22 cellular contexts compared by ENCODE assay signal in genomic region chr11:35540526-35540925, GRCh38. TPM values are rescaled to one million over a fixed set of nuclear protein-coding genes. Genes with fewer than 3 reads are reported as not detected.
A peak's percentile ranks its signal among the peaks of the same experiment; 100 is the strongest.
DNase-seq lines count a peak whose midpoint lies in the region; ATAC-seq, FAIRE-seq and TF ChIP-seq lines count a peak whose summit lies in the region.
"Had no signal": no experiment of that assay in that cellular context is flagged by ENCODE, and none has a peak within 500 bp of the region (broad histone marks: within the 10 kb centered on the region; RNA-seq: fewer than 3 reads in every experiment).

No MANE protein-coding gene starts in this region.

- no peak overlapping the region for H2AK5ac ChIP-seq in mesenchymal stem cell (ENCODE audit: low read length, severe bottlenecking)

- WGBS in heart right ventricle, 2 donors: 91 to 92% methylated on average over 3 of the region's 3 CpGs
- WGBS in mesenchymal stem cell: no CpG with 5 or more reads among the region's 3 CpGs
- 67 to 78% methylated on average over 3 of the region's 3 CpGs for WGBS in tibial nerve, 2 donors

- no peak overlapping the region for H4K8ac ChIP-seq in mesenchymal stem cell (ENCODE audit: low read length)

- H3K27ac ChIP-seq in heart right ventricle: peak overlapping the region in 8 of 10 donors; percentile 4 to 74 (median 54)
- peak overlapping the region in 1 of 2 donors; percentile 64 for H3K27ac ChIP-seq in right atrium auricular region
- peak overlapping the region; percentile 36 for H3K27ac ChIP-seq in astrocyte (ENCODE audit: low read depth, low read length)
- no peak overlapping the region for H3K27ac ChIP-seq in mesenchymal stem cell (ENCODE audit: low read length, poor library complexity, severe bottlenecking)
- H3K27ac ChIP-seq in tibial nerve: no peak overlapping the region
- H3K27ac ChIP-seq: foreskin keratinocyte had no signal

- no peaks in the 10 kb centered on the region for H3K79me2 ChIP-seq in astrocyte (ENCODE audit: insufficient read depth, low read length)

- TF ChIP-seq EP300 in tibial nerve (IDR thresholded peaks at IDR 0.05): no peak

- no peaks in the 10 kb centered on the region for H3K79me1 ChIP-seq in mesenchymal stem cell (replicated peaks; ENCODE audit: low read length, poor library complexity, severe bottlenecking)

- H3K4me3 Mint-ChIP-seq in astrocyte (ENCODE audit: unreplicated experiment): no peak overlapping the region
- H3K4me3 Mint-ChIP-seq: activated naive CD8-positive, alpha-beta T cell treated with anti-CD3 and anti-CD28 coated beads, Interleukin-2, amount 50 U/mL, for 24 hours; CD8-positive, alpha-beta memory T cell; central memory CD8-positive, alpha-beta T cell; naive thymus-derived CD4-positive, alpha-beta T cell; T-helper 1 cell treated with Interleukin-12 subunit alpha and Interleukin-12 subunit beta and Interleukin-4 antibody, amounts not matched to agents 30 μg/mL and 1 μg/mL, for 36 hours had no signal

- no peak overlapping the region for H2BK5ac ChIP-seq in mesenchymal stem cell (ENCODE audit: low read depth, low read length, poor library complexity, severe bottlenecking)

- ATAC-seq in heart right ventricle: no peak
- ATAC-seq: activated naive CD8-positive, alpha-beta T cell treated with anti-CD3 and anti-CD28 coated beads, Interleukin-2, amount 50 U/mL, for 24 hours; naive thymus-derived CD4-positive, alpha-beta T cell had no signal

- TF ChIP-seq CTCF in heart right ventricle (IDR thresholded peaks at IDR 0.05): no peak
- no peak for TF ChIP-seq CTCF in right atrium auricular region (IDR thresholded peaks at IDR 0.05)
- TF ChIP-seq CTCF in astrocyte (IDR thresholded peaks at IDR 0.05; ENCODE audit: insufficient read depth, low read depth, low read length): no peak
- no peak for TF ChIP-seq CTCF in tibial nerve (IDR thresholded peaks at IDR 0.05)
- no peak for TF ChIP-seq CTCF in GM10266 (IDR thresholded peaks at IDR 0.05; ENCODE audit: control insufficient read depth, insufficient read depth, low read depth, missing control alignments)

- no peaks in the 10 kb centered on the region for H3K36me3 ChIP-seq in heart right ventricle
- H3K36me3 ChIP-seq in right atrium auricular region: no peaks in the 10 kb centered on the region
- no peaks in the 10 kb centered on the region for H3K36me3 ChIP-seq in astrocyte (ENCODE audit: insufficient read depth, low read length)
- H3K36me3 ChIP-seq in mesenchymal stem cell (ENCODE audit: control insufficient read depth in 1 of 2, insufficient read depth in 2 of 2, low read depth in 1 of 2, low read length in 2 of 2): no peaks in the 10 kb centered on the region
- H3K36me3 ChIP-seq in tibial nerve: no peaks in the 10 kb centered on the region
- H3K36me3 ChIP-seq: left lung had no signal

- H3K27me3 ChIP-seq in heart right ventricle (no peaks in the 10 kb centered on the region), right atrium auricular region (no peaks in the 10 kb centered on the region), astrocyte (ENCODE audit: insufficient read depth, low read length) (no peaks in the 10 kb centered on the region), mesenchymal stem cell (ENCODE audit: control insufficient read depth in 1 of 2, insufficient read depth in 1 of 2, low read length in 2 of 2) (peaks cover 0 to 4% of the 10 kb centered on the region in 2 experiments), tibial nerve (no peaks in the 10 kb centered on the region)
- H3K27me3 ChIP-seq: foreskin keratinocyte, left lung had no signal

- no peaks in the 10 kb centered on the region for H4K20me1 ChIP-seq in astrocyte (ENCODE audit: insufficient read depth, low read length)

- H3K23ac ChIP-seq in mesenchymal stem cell (ENCODE audit: low read length in 2 of 2): no peak overlapping the region

- H3K9ac ChIP-seq in astrocyte (ENCODE audit: low read length): peak overlapping the region; percentile 24
- peak overlapping the region; percentile 87 for H3K9ac ChIP-seq in mesenchymal stem cell (ENCODE audit: low read length)

- peaks cover 35% of the 10 kb centered on the region for H3K4me1 Mint-ChIP-seq in astrocyte (ENCODE audit: low read depth, unreplicated experiment)
- H3K4me1 Mint-ChIP-seq: activated naive CD8-positive, alpha-beta T cell treated with anti-CD3 and anti-CD28 coated beads, Interleukin-2, amount 50 U/mL, for 24 hours; CD8-positive, alpha-beta memory T cell; central memory CD8-positive, alpha-beta T cell; naive thymus-derived CD4-positive, alpha-beta T cell had no signal

- peak overlapping the region in 1 of 2 experiments; percentile 52 for H3K18ac ChIP-seq in mesenchymal stem cell (ENCODE audit: low read depth in 1 of 2, low read length in 2 of 2)

- intact Hi-C loops in heart right ventricle (cut with DNase I): no loop called here

- H3K4ac ChIP-seq in mesenchymal stem cell (ENCODE audit: low read depth in 1 of 2, low read length in 2 of 2): no peak overlapping the region

- H3K9me3 ChIP-seq in heart right ventricle: no peaks in the 10 kb centered on the region
- no peaks in the 10 kb centered on the region for H3K9me3 ChIP-seq in right atrium auricular region
- H3K9me3 ChIP-seq in astrocyte (ENCODE audit: insufficient read depth, low read depth, low read length): no peaks in the 10 kb centered on the region
- no peaks in the 10 kb centered on the region for H3K9me3 ChIP-seq in mesenchymal stem cell (ENCODE audit: control insufficient read depth, low read length)
- no peaks in the 10 kb centered on the region for H3K9me3 ChIP-seq in tibial nerve
- H3K9me3 ChIP-seq: left lung had no signal

- FAIRE-seq in astrocyte (lab: Jason Lieb, UNC): no peak

- peaks cover 2% of the 10 kb centered on the region for H3K9me3 Mint-ChIP-seq in astrocyte (ENCODE audit: unreplicated experiment)
- H3K9me3 Mint-ChIP-seq: activated naive CD8-positive, alpha-beta T cell treated with anti-CD3 and anti-CD28 coated beads, Interleukin-2, amount 50 U/mL, for 24 hours; central memory CD8-positive, alpha-beta T cell; T-helper 1 cell treated with Interleukin-12 subunit alpha and Interleukin-12 subunit beta and Interleukin-4 antibody, amounts not matched to agents 30 μg/mL and 1 μg/mL, for 36 hours had no signal

- H3K27me3 Mint-ChIP-seq in astrocyte (ENCODE audit: low read depth, unreplicated experiment): peaks cover 6% of the 10 kb centered on the region

- H2BK120ac ChIP-seq in mesenchymal stem cell (ENCODE audit: low read depth, low read length): no peak overlapping the region

- H4K91ac ChIP-seq in mesenchymal stem cell (ENCODE audit: low read length): no peak overlapping the region

- H3K4me3 ChIP-seq in heart right ventricle (no peak overlapping the region), right atrium auricular region (no peak overlapping the region), astrocyte (ENCODE audit: insufficient read depth, low read depth, low read length) (no peak overlapping the region), mesenchymal stem cell (ENCODE audit: insufficient read depth in 1 of 2, low read depth in 1 of 2, low read length in 2 of 2) (peak overlapping the region in 1 of 2 experiments; percentile 27), tibial nerve (no peak overlapping the region)
- H3K4me3 ChIP-seq: left lung had no signal

- H2BK12ac ChIP-seq in mesenchymal stem cell (ENCODE audit: low read length in 2 of 2): peak overlapping the region in 1 of 2 experiments; percentile 47

- DNase-seq in heart right ventricle (no peak), right atrium auricular region (ENCODE audit: low spot score) (no peak), astrocyte (ENCODE audit: low read depth) (peak; percentile 57), mesenchymal stem cell (peak; percentile 54), tibial nerve (ENCODE audit: low spot score in 2 of 2) (no peak), GM10266 (ENCODE audit: extremely low spot score) (no peak), T-helper 2 cell (no peak), cerebellar nuclear complex (lab: John Stamatoyannopoulos, UW) (no peak)
- DNase-seq: activated naive CD8-positive, alpha-beta T cell treated with anti-CD3 and anti-CD28 coated beads, Interleukin-2, amount 50 U/mL, for 24 hours; CD8-positive, alpha-beta memory T cell; DMS79 treated with DMSO at 0.1 percent for 48 hours; effector CD8-positive, alpha-beta T cell; naive thymus-derived CD4-positive, alpha-beta T cell; NCI-H187; posterior cingulate gyrus; SHP77 had no signal

- H2AFZ ChIP-seq in astrocyte (ENCODE audit: low read depth, low read length) (no peak overlapping the region), mesenchymal stem cell (ENCODE audit: low read depth, low read length) (no peak overlapping the region)

- no peak overlapping the region for H3K14ac ChIP-seq in mesenchymal stem cell (ENCODE audit: low read length in 2 of 2)

- no peak for TF ChIP-seq POLR2A in tibial nerve (IDR thresholded peaks at IDR 0.05)

- H3K4me1 ChIP-seq in heart right ventricle (peaks cover 0 to 34% (median 0%) of the 10 kb centered on the region in 9 donors), right atrium auricular region (peaks cover 0 to 6% of the 10 kb centered on the region in 2 donors), astrocyte (ENCODE audit: insufficient read depth, low read length) (peaks cover 35% of the 10 kb centered on the region), mesenchymal stem cell (ENCODE audit: control insufficient read depth, insufficient read depth, low read depth, low read length) (peaks cover 8% of the 10 kb centered on the region), tibial nerve (peaks cover 0 to 31% (median 0%) of the 10 kb centered on the region in 4 donors)
- H3K4me1 ChIP-seq: foreskin keratinocyte, left lung had no signal

- H3K36me3 Mint-ChIP-seq in astrocyte (ENCODE audit: low read depth, unreplicated experiment): no peaks in the 10 kb centered on the region
- H3K36me3 Mint-ChIP-seq: CD8-positive, alpha-beta memory T cell; naive thymus-derived CD4-positive, alpha-beta T cell had no signal

- H3K27ac Mint-ChIP-seq in astrocyte (ENCODE audit: unreplicated experiment): peak overlapping the region; percentile 13
- H3K27ac Mint-ChIP-seq: activated naive CD8-positive, alpha-beta T cell treated with anti-CD3 and anti-CD28 coated beads, Interleukin-2, amount 50 U/mL, for 24 hours; CD8-positive, alpha-beta memory T cell; naive thymus-derived CD4-positive, alpha-beta T cell; T-helper 1 cell treated with Interleukin-12 subunit alpha and Interleukin-12 subunit beta and Interleukin-4 antibody, amounts not matched to agents 30 μg/mL and 1 μg/mL, for 36 hours had no signal

- no peak overlapping the region for H2BK15ac ChIP-seq in mesenchymal stem cell (ENCODE audit: low read depth, poor library complexity, severe bottlenecking)

- H3K4me2 ChIP-seq in astrocyte (ENCODE audit: low read length) (no peak overlapping the region), mesenchymal stem cell (ENCODE audit: low read length, poor library complexity, severe bottlenecking) (no peak overlapping the region)

RNA-seq across cellular contexts. Expression of gene PAMR1, which starts 15.1 kb away (rescaled TPM):
- total RNA-seq in heart right ventricle: 10 to 100 TPM in 2 of 10 donors, 1 to 10 TPM in 8; 2.7 to 13.8 (median 5.7) TPM
- polyA plus RNA-seq in heart right ventricle: 1 to 10 TPM; 3.7 to 5.7 TPM
- 10 to 100 TPM in 1 of 2 donors, 1 to 10 TPM in 1; 8.6 to 15.3 TPM for total RNA-seq in right atrium auricular region
- total RNA-seq in astrocyte: 12.6 and 18.0 TPM in 2 replicates
- polyA plus RNA-seq in mesenchymal stem cell (2013, experiment 1 of 2): 79.7 TPM
- polyA plus RNA-seq in mesenchymal stem cell (2013, experiment 2 of 2): 80.3 TPM
- 10 to 100 TPM in 1 of 4 donors, 1 to 10 TPM in 3; 6.9 to 10.8 (median 7.7) TPM for total RNA-seq in tibial nerve
- total RNA-seq: activated CD8-positive, alpha-beta memory T cell treated with anti-CD3 and anti-CD28 coated beads for 36 hours; CD8-positive, alpha-beta memory T cell; naive thymus-derived CD4-positive, alpha-beta T cell; NCI-H460 had no signal
- polyA plus RNA-seq: CD8-positive, alpha-beta memory T cell; naive thymus-derived CD4-positive, alpha-beta T cell had no signal

Comparison
In these comparisons a context has a peak if more than half of its experiments do, and no peak if none do; other contexts are left out.
1. DNase-seq: peak in astrocyte (single experiment) and mesenchymal stem cell (single experiment); none in heart right ventricle (0 of 2), right atrium auricular region (single experiment), tibial nerve (0 of 2), GM10266 (single experiment), T-helper 2 cell (0 of 5) and cerebellar nuclear complex (0 of 2).
2. H3K27ac ChIP-seq: peak in heart right ventricle (8 of 10) and astrocyte (single experiment); none in mesenchymal stem cell (single experiment) and tibial nerve (0 of 4).